Comparison of ENCODE assay signal across 8 cellular contexts in genomic region chr1:115090547-115090946, GRCh38. TPM values are rescaled to one million over a fixed set of nuclear protein-coding genes. Genes with fewer than 3 reads are reported as not detected.
A peak's percentile ranks its signal among the peaks of the same experiment; 100 is the strongest.
DNase-seq lines count a peak whose midpoint lies in the region; TF ChIP-seq lines count a peak whose summit lies in the region.

No MANE protein-coding gene starts in this region.

- peak overlapping the region; percentile 83 to 91 (median 88) for H3K4me3 Mint-ChIP-seq in immature natural killer cell

- H3K9ac ChIP-seq in GM23248 (peak overlapping the region; percentile 71), skeletal muscle satellite cell (ENCODE audit: low read depth, low read length) (no peak overlapping the region)

- H3K4me1 ChIP-seq in GM23248 (ENCODE audit: insufficient read depth) (peaks cover 14% of the 10 kb centered on the region), skeletal muscle satellite cell (ENCODE audit: control insufficient read depth, insufficient read depth, low read length) (peaks cover 14% of the 10 kb centered on the region)

- no peaks in the 10 kb centered on the region for H4K20me1 ChIP-seq in GM23248 (ENCODE audit: insufficient read depth)

- peak overlapping the region; percentile 84 for H2AFZ ChIP-seq in GM23248

- no peaks in the 10 kb centered on the region for H3K27me3 ChIP-seq in GM23248 (replicated peaks; ENCODE audit: insufficient read depth)
- H3K27me3 ChIP-seq in skeletal muscle satellite cell (ENCODE audit: control insufficient read depth, insufficient read depth, low read length) = peaks cover 11% of the 10 kb centered on the region
- H3K27me3 ChIP-seq in H7 (ENCODE audit: control insufficient read depth, insufficient read depth, low read length) = peaks cover 13% of the 10 kb centered on the region

- peak overlapping the region; percentile 74 for H3K27ac ChIP-seq in GM23248

- H3K9me3 Mint-ChIP-seq in immature natural killer cell = no peaks in the 10 kb centered on the region

- no peaks in the 10 kb centered on the region for H3K79me2 ChIP-seq in GM23248 (ENCODE audit: insufficient read depth)

- no peaks in the 10 kb centered on the region for H3K9me2 ChIP-seq in GM23248 (ENCODE audit: insufficient read depth)

- H3F3A ChIP-seq in GM23248 (ENCODE audit: insufficient read depth) = 0 out of 2 replicates have a peak, but pooled peaks cover 14% of the 10 kb centered on the region

- 52 to 56% methylated on average over 8 of the region's 8 CpGs for WGBS in GM23248 (ENCODE audit: low coverage in 1 of 2, low lambda C conversion rate in 2 of 2, missing lambda C conversion rate in 2 of 2), 2 experiments

- peak overlapping the region; percentile 78 for H3K4me3 ChIP-seq in GM23248
- H3K4me3 ChIP-seq in astrocyte of the spinal cord (ENCODE audit: low read depth, low read length) = no peak overlapping the region
- H3K4me3 ChIP-seq in skeletal muscle satellite cell (ENCODE audit: low read length) = no peak overlapping the region
- H3K4me3 ChIP-seq in H7 (ENCODE audit: insufficient read depth, low read depth, low read length) = no peak overlapping the region

- peak; percentile 81 for DNase-seq in GM23248
- DNase-seq in astrocyte of the spinal cord (ENCODE audit: low read depth, low spot score) = peak; percentile 51
- no peak for DNase-seq in immature natural killer cell
- no peak for DNase-seq in effector CD4-positive, alpha-beta T cell
- no peak for DNase-seq in NCI-H1436 treated with DMSO at 0.1 percent for 48 hours (lab: John Stamatoyannopoulos, UW)
- no peak for DNase-seq in H7
- DNase-seq in stimulated activated CD4-positive, alpha-beta T cell treated with anti-CD3 and anti-CD28 coated beads, Interleukin-12 subunit alpha, Interleukin-12 subunit beta, amount 100 ng/mL, for 4 hours = no peak

- peak overlapping the region; percentile 60 to 91 (median 79) for H3K27ac Mint-ChIP-seq in immature natural killer cell

- H3K27me3 Mint-ChIP-seq in immature natural killer cell (ENCODE audit: low read depth in 3 of 3) = peaks cover 2 to 6% (median 4%) of the 10 kb centered on the region in 3 donors

- H3K36me3 Mint-ChIP-seq in immature natural killer cell = no peaks in the 10 kb centered on the region

- H3K4me2 ChIP-seq in GM23248 (ENCODE audit: unreplicated experiment) (peak overlapping the region; percentile 88), skeletal muscle satellite cell (ENCODE audit: low read length) (peak overlapping the region; percentile 96)

- peaks cover 50 to 54% of the 10 kb centered on the region in 2 donors for H3K4me1 Mint-ChIP-seq in immature natural killer cell

- H3K9me3 ChIP-seq in GM23248 (ENCODE audit: low read depth) (no peaks in the 10 kb centered on the region), skeletal muscle satellite cell (replicated peaks; ENCODE audit: low read length) (no peaks in the 10 kb centered on the region)

- H3K36me3 ChIP-seq in GM23248 (ENCODE audit: low read depth) (no peaks in the 10 kb centered on the region), skeletal muscle satellite cell (ENCODE audit: insufficient read depth, low read length) (no peaks in the 10 kb centered on the region), H7 (replicated peaks; ENCODE audit: control insufficient read depth, insufficient read depth, low read length) (no peaks in the 10 kb centered on the region)

- TF ChIP-seq CTCF in astrocyte of the spinal cord (IDR thresholded peaks at IDR 0.05; ENCODE audit: low read depth, low read length) = no peak

- in situ Hi-C loops in GM23248 (cut with MboI) = no loop called here
- in situ Hi-C loops in astrocyte of the spinal cord (cut with HindIII; ENCODE audit: low sequenced_read_pairs) = no loop called here

RNA-seq across cellular contexts. Expression of gene TSPAN2, which starts 1.2 kb away (rescaled TPM):
- total RNA-seq in GM23248 (2014; rRNA removed; shearing (Covaris generic)) = 2.7 and 9.0 TPM in 2 replicates
- polyA plus RNA-seq in GM23248 (2016; fragmentation: Nextera tagmentation; extraction: Ambion mirVana) (8.1 and 10.1 TPM in 2 replicates), immature natural killer cell (10 to 100 TPM; 50.1 to 80.1 (median 76.2) TPM)
- 0.87 TPM in 1 of 2 replicates, not detected in the other for total RNA-seq in skeletal muscle satellite cell (2012; rRNA removed)
- total RNA-seq in H7 (2014; rRNA removed; shearing (Covaris generic)) = 5.1 and 5.3 TPM in 2 replicates

Comparison
In these comparisons a context has a peak if more than half of its experiments do, and no peak if none do; other contexts are left out.
1. DNase-seq: peak in GM23248 (single experiment) and astrocyte of the spinal cord (single experiment); none in immature natural killer cell (0 of 3), effector CD4-positive, alpha-beta T cell (single experiment), NCI-H1436 treated with DMSO at 0.1 percent for 48 hours (single experiment), H7 (single experiment) and stimulated activated CD4-positive, alpha-beta T cell treated with anti-CD3 and anti-CD28 coated beads, Interleukin-12 subunit alpha, Interleukin-12 subunit beta, amount 100 ng/mL, for 4 hours (single experiment).